ENCODE assay signal across 1 cellular context in genomic region chr19:12794196-12794921, GRCh38.
TF ChIP-seq lines count a peak whose summit lies in the region.

No MANE protein-coding gene starts in this region.

TF ChIP-seq in SK-N-SH, 30 proteins besides CTCF, POLR2A, EP300 and RAD21 (continued from another document):
- TF ChIP-seq ZBTB33 (IDR thresholded peaks at IDR 0.05; ENCODE audit: borderline replicate concordance, low read depth) (no peak), MXI1 (IDR thresholded peaks at IDR 0.05; ENCODE audit: low read depth, low read length) (no peak), MEF2A (IDR thresholded peaks at IDR 0.05; ENCODE audit: borderline replicate concordance, low read depth) (no peak), NRF1 (IDR thresholded peaks at IDR 0.05; ENCODE audit: low read depth, low read length) (no peak), YY1 (IDR thresholded peaks at IDR 0.05; ENCODE audit: low read depth) (no peak)
